1 cellular context compared by ENCODE assay signal in the genomic region with DNA sequence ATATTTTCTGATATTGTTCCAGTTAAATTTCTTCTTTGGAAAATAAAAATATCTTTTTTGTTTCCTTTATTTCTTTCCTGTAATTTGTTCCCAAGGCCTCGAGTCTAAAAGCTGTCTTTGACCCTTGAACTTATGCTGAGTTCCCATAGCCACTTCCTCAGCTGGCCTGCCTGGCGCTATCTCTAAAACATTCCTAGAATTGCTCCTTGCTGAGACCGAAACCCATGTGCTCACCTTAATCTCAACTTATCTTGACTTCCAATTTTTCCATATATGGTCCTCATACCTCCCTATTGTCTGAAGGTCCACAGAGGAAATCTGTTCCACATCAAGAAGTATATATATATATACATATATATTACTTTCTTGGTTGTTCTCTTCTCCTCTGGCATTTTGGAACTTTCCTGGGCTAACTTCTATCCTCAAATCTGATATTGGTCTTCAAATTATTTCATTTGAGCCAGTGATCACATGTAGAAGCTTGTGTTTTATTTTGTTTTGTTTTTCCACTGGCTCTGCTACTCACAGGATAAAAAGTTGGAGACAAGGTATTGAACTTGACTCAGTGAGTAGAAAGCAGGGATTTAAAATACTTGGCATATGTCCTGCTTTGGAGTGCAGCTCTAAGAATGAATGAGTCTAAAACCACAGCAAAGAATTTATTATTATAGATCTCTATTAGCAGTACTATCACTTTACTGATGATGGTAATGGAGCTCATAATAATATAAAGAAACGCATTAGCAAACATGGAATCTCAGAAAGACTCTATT.
A peak's percentile ranks its signal among the peaks of the same experiment; 100 is the strongest.
TF ChIP-seq lines count a peak whose summit lies in the region.

No MANE protein-coding gene starts in this region.

TF ChIP-seq in HepG2, 621 proteins besides CTCF, POLR2A, EP300 and RAD21 (continues in another document):
- TF ChIP-seq ELF3 (CRISPR knock-in tag; IDR thresholded peaks at IDR 0.05) (peak; percentile 43; the same call in 1 of the 2 replicates), NR2F1 (CRISPR knock-in tag; IDR thresholded peaks at IDR 0.05) (0 out of 4 replicates have a peak, but pooled peaks of 1 of the 2 experiments have one; percentile 20), ZNF383 (CRISPR knock-in tag; IDR thresholded peaks at IDR 0.05; ENCODE audit: borderline replicate concordance) (no peak), TEAD3 (CRISPR knock-in tag; optimal IDR thresholded peaks at IDR 0.05; ENCODE audit: borderline replicate concordance) (peak; percentile 96), ATM (IDR thresholded peaks at IDR 0.05; ENCODE audit: borderline replicate concordance) (no peak), ZNF777 (CRISPR knock-in tag; IDR thresholded peaks at IDR 0.05) (no peak), GTF3A (CRISPR knock-in tag; conservative IDR thresholded peaks at IDR 0.05) (no peak), ZC3H4 (CRISPR knock-in tag; IDR thresholded peaks at IDR 0.05; ENCODE audit: borderline replicate concordance) (no peak), ZSCAN9 (CRISPR knock-in tag; IDR thresholded peaks at IDR 0.05; ENCODE audit: borderline replicate concordance) (no peak), ZNF883 (CRISPR knock-in tag; IDR thresholded peaks at IDR 0.05; ENCODE audit: not compliant biosample characterization) (no peak), HNF4A (CRISPR knock-in tag; IDR thresholded peaks at IDR 0.05) (peak; percentile 73), IRF2 (CRISPR knock-in tag; IDR thresholded peaks at IDR 0.05) (0 out of 2 replicates have a peak, but pooled peaks have one; percentile 32), HDAC6 (IDR thresholded peaks at IDR 0.05; ENCODE audit: low read depth, low read length) (no peak), SNAI1 (CRISPR knock-in tag; IDR thresholded peaks at IDR 0.05; ENCODE audit: borderline replicate concordance) (no peak), RBAK (CRISPR knock-in tag; IDR thresholded peaks at IDR 0.05) (no peak), FOSL2 (CRISPR knock-in tag; IDR thresholded peaks at IDR 0.05) (peak; percentile 32; the same call in 1 of the 2 replicates), SALL1 (CRISPR knock-in tag; IDR thresholded peaks at IDR 0.05) (no peak), MEIS2 (CRISPR knock-in tag; IDR thresholded peaks at IDR 0.05) (no peak), WIZ (CRISPR knock-in tag; IDR thresholded peaks at IDR 0.05) (no peak), NCOR1 (IDR thresholded peaks at IDR 0.05; ENCODE audit: borderline replicate concordance, low read length) (0 out of 2 replicates have a peak, but pooled peaks have one; percentile 15), ZNF660 (CRISPR knock-in tag; IDR thresholded peaks at IDR 0.05; ENCODE audit: borderline replicate concordance, low read depth) (no peak), PHF21A (CRISPR knock-in tag; IDR thresholded peaks at IDR 0.05) (no peak), TOE1 (CRISPR knock-in tag; IDR thresholded peaks at IDR 0.05) (no peak), NCOA2 (CRISPR knock-in tag; IDR thresholded peaks at IDR 0.05) (peak; percentile 50; the same call in 1 of the 2 replicates), TBX2 (CRISPR knock-in tag; IDR thresholded peaks at IDR 0.05; ENCODE audit: borderline replicate concordance) (no peak), SOX13 (IDR thresholded peaks at IDR 0.05) (no peak), SOX13 (CRISPR knock-in tag; conservative IDR thresholded peaks at IDR 0.05 in 1 of 2, IDR thresholded peaks at IDR 0.05 in 1 of 2) (peak in 1 of 2 experiments; percentile 49; a peak in 1 of 4 replicates), RARA (CRISPR knock-in tag; IDR thresholded peaks at IDR 0.05) (peak; percentile 29; the same call in 1 of the 2 replicates), SRF (IDR thresholded peaks at IDR 0.05; ENCODE audit: low read depth, low read length) (peak; percentile 85), NR2F6 (IDR thresholded peaks at IDR 0.05) (peak; percentile 42; the same call in 1 of the 2 replicates), NR2F6 (CRISPR knock-in tag; IDR thresholded peaks at IDR 0.05) (0 out of 2 replicates have a peak, but pooled peaks have one; percentile 58), ZFP36L2 (CRISPR knock-in tag; IDR thresholded peaks at IDR 0.05) (no peak), ZMYM4 (CRISPR knock-in tag; IDR thresholded peaks at IDR 0.05) (0 out of 2 replicates have a peak, but pooled peaks have one; percentile 29), ZNF101 (CRISPR knock-in tag; IDR thresholded peaks at IDR 0.05; ENCODE audit: borderline replicate concordance, low read depth) (no peak), SOX5 (CRISPR knock-in tag; IDR thresholded peaks at IDR 0.05; ENCODE audit: borderline replicate concordance) (peak; percentile 21; the same call in 1 of the 2 replicates), BCL6 (CRISPR knock-in tag; IDR thresholded peaks at IDR 0.05) (peak; percentile 49), TCF7 (IDR thresholded peaks at IDR 0.05; ENCODE audit: low read depth) (0 out of 2 replicates have a peak, but pooled peaks have one; percentile 16), MED1 (CRISPR knock-in tag; IDR thresholded peaks at IDR 0.05) (peak; percentile 37; the same call in 1 of the 2 replicates), HNF4G (IDR thresholded peaks at IDR 0.05; ENCODE audit: borderline replicate concordance, low read depth, low read length) (peak; percentile 61; the same call in 1 of the 2 replicates), HNF4G (CRISPR knock-in tag; IDR thresholded peaks at IDR 0.05; ENCODE audit: borderline replicate concordance, low read depth) (no peak)
- TF ChIP-seq, protein P1, sequence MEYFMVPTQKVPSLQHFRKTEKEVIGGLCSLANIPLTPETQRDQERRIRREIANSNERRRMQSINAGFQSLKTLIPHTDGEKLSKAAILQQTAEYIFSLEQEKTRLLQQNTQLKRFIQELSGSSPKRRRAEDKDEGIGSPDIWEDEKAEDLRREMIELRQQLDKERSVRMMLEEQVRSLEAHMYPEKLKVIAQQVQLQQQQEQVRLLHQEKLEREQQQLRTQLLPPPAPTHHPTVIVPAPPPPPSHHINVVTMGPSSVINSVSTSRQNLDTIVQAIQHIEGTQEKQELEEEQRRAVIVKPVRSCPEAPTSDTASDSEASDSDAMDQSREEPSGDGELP (IDR thresholded peaks at IDR 0.05; ENCODE audit: borderline replicate concordance, low read depth), result peak; percentile 82; the same call in 1 of the 2 replicates
- TF ChIP-seq, protein P2, sequence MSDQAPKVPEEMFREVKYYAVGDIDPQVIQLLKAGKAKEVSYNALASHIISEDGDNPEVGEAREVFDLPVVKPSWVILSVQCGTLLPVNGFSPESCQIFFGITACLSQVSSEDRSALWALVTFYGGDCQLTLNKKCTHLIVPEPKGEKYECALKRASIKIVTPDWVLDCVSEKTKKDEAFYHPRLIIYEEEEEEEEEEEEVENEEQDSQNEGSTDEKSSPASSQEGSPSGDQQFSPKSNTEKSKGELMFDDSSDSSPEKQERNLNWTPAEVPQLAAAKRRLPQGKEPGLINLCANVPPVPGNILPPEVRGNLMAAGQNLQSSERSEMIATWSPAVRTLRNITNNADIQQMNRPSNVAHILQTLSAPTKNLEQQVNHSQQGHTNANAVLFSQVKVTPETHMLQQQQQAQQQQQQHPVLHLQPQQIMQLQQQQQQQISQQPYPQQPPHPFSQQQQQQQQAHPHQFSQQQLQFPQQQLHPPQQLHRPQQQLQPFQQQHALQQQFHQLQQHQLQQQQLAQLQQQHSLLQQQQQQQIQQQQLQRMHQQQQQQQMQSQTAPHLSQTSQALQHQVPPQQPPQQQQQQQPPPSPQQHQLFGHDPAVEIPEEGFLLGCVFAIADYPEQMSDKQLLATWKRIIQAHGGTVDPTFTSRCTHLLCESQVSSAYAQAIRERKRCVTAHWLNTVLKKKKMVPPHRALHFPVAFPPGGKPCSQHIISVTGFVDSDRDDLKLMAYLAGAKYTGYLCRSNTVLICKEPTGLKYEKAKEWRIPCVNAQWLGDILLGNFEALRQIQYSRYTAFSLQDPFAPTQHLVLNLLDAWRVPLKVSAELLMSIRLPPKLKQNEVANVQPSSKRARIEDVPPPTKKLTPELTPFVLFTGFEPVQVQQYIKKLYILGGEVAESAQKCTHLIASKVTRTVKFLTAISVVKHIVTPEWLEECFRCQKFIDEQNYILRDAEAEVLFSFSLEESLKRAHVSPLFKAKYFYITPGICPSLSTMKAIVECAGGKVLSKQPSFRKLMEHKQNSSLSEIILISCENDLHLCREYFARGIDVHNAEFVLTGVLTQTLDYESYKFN (CRISPR knock-in tag; conservative IDR thresholded peaks at IDR 0.05), result peak; percentile 44; the same call in 1 of the 2 replicates
- TF ChIP-seq, protein P3, sequence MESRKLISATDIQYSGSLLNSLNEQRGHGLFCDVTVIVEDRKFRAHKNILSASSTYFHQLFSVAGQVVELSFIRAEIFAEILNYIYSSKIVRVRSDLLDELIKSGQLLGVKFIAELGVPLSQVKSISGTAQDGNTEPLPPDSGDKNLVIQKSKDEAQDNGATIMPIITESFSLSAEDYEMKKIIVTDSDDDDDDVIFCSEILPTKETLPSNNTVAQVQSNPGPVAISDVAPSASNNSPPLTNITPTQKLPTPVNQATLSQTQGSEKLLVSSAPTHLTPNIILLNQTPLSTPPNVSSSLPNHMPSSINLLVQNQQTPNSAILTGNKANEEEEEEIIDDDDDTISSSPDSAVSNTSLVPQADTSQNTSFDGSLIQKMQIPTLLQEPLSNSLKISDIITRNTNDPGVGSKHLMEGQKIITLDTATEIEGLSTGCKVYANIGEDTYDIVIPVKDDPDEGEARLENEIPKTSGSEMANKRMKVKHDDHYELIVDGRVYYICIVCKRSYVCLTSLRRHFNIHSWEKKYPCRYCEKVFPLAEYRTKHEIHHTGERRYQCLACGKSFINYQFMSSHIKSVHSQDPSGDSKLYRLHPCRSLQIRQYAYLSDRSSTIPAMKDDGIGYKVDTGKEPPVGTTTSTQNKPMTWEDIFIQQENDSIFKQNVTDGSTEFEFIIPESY (CRISPR knock-in tag; IDR thresholded peaks at IDR 0.05), result 0 out of 2 replicates have a peak, but pooled peaks have one; percentile 18
- TF ChIP-seq, protein P4, sequence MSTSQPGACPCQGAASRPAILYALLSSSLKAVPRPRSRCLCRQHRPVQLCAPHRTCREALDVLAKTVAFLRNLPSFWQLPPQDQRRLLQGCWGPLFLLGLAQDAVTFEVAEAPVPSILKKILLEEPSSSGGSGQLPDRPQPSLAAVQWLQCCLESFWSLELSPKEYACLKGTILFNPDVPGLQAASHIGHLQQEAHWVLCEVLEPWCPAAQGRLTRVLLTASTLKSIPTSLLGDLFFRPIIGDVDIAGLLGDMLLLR (CRISPR knock-in tag; IDR thresholded peaks at IDR 0.05), result no peak
- TF ChIP-seq, protein P5, sequence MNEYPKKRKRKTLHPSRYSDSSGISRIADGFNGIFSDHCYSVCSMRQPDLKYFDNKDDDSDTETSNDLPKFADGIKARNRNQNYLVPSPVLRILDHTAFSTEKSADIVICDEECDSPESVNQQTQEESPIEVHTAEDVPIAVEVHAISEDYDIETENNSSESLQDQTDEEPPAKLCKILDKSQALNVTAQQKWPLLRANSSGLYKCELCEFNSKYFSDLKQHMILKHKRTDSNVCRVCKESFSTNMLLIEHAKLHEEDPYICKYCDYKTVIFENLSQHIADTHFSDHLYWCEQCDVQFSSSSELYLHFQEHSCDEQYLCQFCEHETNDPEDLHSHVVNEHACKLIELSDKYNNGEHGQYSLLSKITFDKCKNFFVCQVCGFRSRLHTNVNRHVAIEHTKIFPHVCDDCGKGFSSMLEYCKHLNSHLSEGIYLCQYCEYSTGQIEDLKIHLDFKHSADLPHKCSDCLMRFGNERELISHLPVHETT (CRISPR knock-in tag; conservative IDR thresholded peaks at IDR 0.05), result no peak
- TF ChIP-seq, protein P6, sequence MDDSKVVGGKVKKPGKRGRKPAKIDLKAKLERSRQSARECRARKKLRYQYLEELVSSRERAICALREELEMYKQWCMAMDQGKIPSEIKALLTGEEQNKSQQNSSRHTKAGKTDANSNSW (CRISPR knock-in tag; IDR thresholded peaks at IDR 0.05; ENCODE audit: borderline replicate concordance), result no peak
- TF ChIP-seq, protein P7, sequence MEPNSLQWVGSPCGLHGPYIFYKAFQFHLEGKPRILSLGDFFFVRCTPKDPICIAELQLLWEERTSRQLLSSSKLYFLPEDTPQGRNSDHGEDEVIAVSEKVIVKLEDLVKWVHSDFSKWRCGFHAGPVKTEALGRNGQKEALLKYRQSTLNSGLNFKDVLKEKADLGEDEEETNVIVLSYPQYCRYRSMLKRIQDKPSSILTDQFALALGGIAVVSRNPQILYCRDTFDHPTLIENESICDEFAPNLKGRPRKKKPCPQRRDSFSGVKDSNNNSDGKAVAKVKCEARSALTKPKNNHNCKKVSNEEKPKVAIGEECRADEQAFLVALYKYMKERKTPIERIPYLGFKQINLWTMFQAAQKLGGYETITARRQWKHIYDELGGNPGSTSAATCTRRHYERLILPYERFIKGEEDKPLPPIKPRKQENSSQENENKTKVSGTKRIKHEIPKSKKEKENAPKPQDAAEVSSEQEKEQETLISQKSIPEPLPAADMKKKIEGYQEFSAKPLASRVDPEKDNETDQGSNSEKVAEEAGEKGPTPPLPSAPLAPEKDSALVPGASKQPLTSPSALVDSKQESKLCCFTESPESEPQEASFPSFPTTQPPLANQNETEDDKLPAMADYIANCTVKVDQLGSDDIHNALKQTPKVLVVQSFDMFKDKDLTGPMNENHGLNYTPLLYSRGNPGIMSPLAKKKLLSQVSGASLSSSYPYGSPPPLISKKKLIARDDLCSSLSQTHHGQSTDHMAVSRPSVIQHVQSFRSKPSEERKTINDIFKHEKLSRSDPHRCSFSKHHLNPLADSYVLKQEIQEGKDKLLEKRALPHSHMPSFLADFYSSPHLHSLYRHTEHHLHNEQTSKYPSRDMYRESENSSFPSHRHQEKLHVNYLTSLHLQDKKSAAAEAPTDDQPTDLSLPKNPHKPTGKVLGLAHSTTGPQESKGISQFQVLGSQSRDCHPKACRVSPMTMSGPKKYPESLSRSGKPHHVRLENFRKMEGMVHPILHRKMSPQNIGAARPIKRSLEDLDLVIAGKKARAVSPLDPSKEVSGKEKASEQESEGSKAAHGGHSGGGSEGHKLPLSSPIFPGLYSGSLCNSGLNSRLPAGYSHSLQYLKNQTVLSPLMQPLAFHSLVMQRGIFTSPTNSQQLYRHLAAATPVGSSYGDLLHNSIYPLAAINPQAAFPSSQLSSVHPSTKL (CRISPR knock-in tag; IDR thresholded peaks at IDR 0.05), result peak; percentile 59
- TF ChIP-seq, protein P8, sequence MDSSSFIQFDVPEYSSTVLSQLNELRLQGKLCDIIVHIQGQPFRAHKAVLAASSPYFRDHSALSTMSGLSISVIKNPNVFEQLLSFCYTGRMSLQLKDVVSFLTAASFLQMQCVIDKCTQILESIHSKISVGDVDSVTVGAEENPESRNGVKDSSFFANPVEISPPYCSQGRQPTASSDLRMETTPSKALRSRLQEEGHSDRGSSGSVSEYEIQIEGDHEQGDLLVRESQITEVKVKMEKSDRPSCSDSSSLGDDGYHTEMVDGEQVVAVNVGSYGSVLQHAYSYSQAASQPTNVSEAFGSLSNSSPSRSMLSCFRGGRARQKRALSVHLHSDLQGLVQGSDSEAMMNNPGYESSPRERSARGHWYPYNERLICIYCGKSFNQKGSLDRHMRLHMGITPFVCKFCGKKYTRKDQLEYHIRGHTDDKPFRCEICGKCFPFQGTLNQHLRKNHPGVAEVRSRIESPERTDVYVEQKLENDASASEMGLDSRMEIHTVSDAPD (CRISPR knock-in tag; IDR thresholded peaks at IDR 0.05), result no peak
- TF ChIP-seq, protein P9, sequence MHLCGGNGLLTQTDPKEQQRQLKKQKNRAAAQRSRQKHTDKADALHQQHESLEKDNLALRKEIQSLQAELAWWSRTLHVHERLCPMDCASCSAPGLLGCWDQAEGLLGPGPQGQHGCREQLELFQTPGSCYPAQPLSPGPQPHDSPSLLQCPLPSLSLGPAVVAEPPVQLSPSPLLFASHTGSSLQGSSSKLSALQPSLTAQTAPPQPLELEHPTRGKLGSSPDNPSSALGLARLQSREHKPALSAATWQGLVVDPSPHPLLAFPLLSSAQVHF (CRISPR knock-in tag; IDR thresholded peaks at IDR 0.05), result no peak
